Comparison of ENCODE assay signal across 27 cellular contexts in genomic region chr5:123505633-123506032, GRCh38. TPM values are rescaled to one million over a fixed set of nuclear protein-coding genes. Genes with fewer than 3 reads are reported as not detected.
A peak's percentile ranks its signal among the peaks of the same experiment; 100 is the strongest.
DNase-seq lines count a peak whose midpoint lies in the region; ATAC-seq, FAIRE-seq and TF ChIP-seq lines count a peak whose summit lies in the region.
"Had no signal": no experiment of that assay in that cellular context is flagged by ENCODE, and none has a peak within 500 bp of the region (broad histone marks: within the 10 kb centered on the region; RNA-seq: fewer than 3 reads in every experiment).

No MANE protein-coding gene starts in this region.

- TF ChIP-seq POLR2A in body of pancreas (IDR thresholded peaks at IDR 0.05) (no peak), prostate gland (IDR thresholded peaks at IDR 0.05) (no peak)

- 0 out of 2 replicates have a peak overlapping the region, but pooled peaks have one; percentile 23 for H2AFZ ChIP-seq in GM23338

- H3K4me2 ChIP-seq in GM23338: no peak overlapping the region

- H3K27ac Mint-ChIP-seq in GM23338 (no peak overlapping the region), nephron progenitor cell (peak overlapping the region; percentile 30)
- H3K27ac Mint-ChIP-seq: activated B cell treated with CpG ODN at 0.5 μM for 24 hours; activated CD8-positive, alpha-beta memory T cell treated with anti-CD3 and anti-CD28 coated beads, Interleukin-2, amount 10 ng/mL, durations not matched to agents 7 days and 5 days; B cell; CD8-positive, alpha-beta memory T cell; natural killer cell treated with Interleukin-12 subunit alpha and Interleukin-12 subunit beta and Interleukin-15 and Interleukin-18, amount 100 ng/mL, for 72 hours; T-cell had no signal

- TF ChIP-seq CTCF in GM23338 (conservative IDR thresholded peaks at IDR 0.05; ENCODE audit: low read depth in 2 of 2) (no peak), body of pancreas (IDR thresholded peaks at IDR 0.05) (no peak), nephron progenitor cell (IDR thresholded peaks at IDR 0.05) (no peak), prostate gland (IDR thresholded peaks at IDR 0.05) (no peak)

- DNase-seq in NCI-H2171 treated with DMSO at 0.1 percent for 48 hours (lab: John Stamatoyannopoulos, UW) (peak; percentile 14), NCI-H2171 (lab: John Stamatoyannopoulos, UW) (no peak), GM23338 (ENCODE audit: low spot score) (no peak), body of pancreas (peak in 3 of 4 donors; percentile 27 to 50 (median 36)), nephron progenitor cell (no peak), HTR-8/SVneo (ENCODE audit: insufficient read length, low spot score) (no peak), prostate gland (ENCODE audit: low spot score) (no peak), T-helper 2 cell (no peak)
- DNase-seq: activated B cell treated with CpG ODN at 0.5 μM for 24 hours; activated CD8-positive, alpha-beta memory T cell treated with anti-CD3 and anti-CD28 coated beads, Interleukin-2, amount 10 ng/mL, durations not matched to agents 7 days and 5 days; activated naive CD4-positive, alpha-beta T cell; activated T-cell treated with anti-CD3 and anti-CD28 coated beads, Interleukin-2, amount 50 U/mL, for 48 hours; CD8-positive, alpha-beta memory T cell; DMS53; KG1; left lung; MM.1S; NCI-H187 treated with DMSO at 0.1 percent for 48 hours; ovary; T-cell; trophoblast cell had no signal

- intact Hi-C loops in body of pancreas (cut with DNase I): loop anchor here (10.0 kb wide), 1 partner anchor 81 kb away; the partner anchor contains the start of gene CEP120
- intact Hi-C loops in prostate gland (cut with DNase I): no loop called here

- H3K4me3 ChIP-seq in GM23338 (no peak overlapping the region), body of pancreas (no peak overlapping the region), prostate gland (no peak overlapping the region)
- H3K4me3 ChIP-seq: HAP-1, left lung, ovary, SJSA1 had no signal

- H3K27ac ChIP-seq in GM23338 (ENCODE audit: low read depth): no peak overlapping the region
- no peak overlapping the region for H3K27ac ChIP-seq in body of pancreas
- no peak overlapping the region for H3K27ac ChIP-seq in prostate gland
- H3K27ac ChIP-seq: left lung, ovary, SJSA1 had no signal

- H4K20me1 ChIP-seq in GM23338 (replicated peaks; ENCODE audit: insufficient read depth): no peaks in the 10 kb centered on the region

- H3K4me1 Mint-ChIP-seq in GM23338: peaks cover 9% of the 10 kb centered on the region; the same call in 2 of the 3 replicates
- no peaks in the 10 kb centered on the region for H3K4me1 Mint-ChIP-seq in nephron progenitor cell
- H3K4me1 Mint-ChIP-seq: activated B cell treated with CpG ODN at 0.5 μM for 24 hours; B cell; CD8-positive, alpha-beta memory T cell had no signal

- no peaks in the 10 kb centered on the region; the same call in 1 of the 2 replicates for H3K9me2 ChIP-seq in GM23338 (ENCODE audit: insufficient read depth)

- H3F3A ChIP-seq in GM23338 (replicated peaks; ENCODE audit: low read depth): no peaks in the 10 kb centered on the region

- no peaks in the 10 kb centered on the region for H3K9me3 Mint-ChIP-seq in GM23338
- H3K9me3 Mint-ChIP-seq in nephron progenitor cell: no peaks in the 10 kb centered on the region
- H3K9me3 Mint-ChIP-seq: activated B cell treated with CpG ODN at 0.5 μM for 24 hours; CD8-positive, alpha-beta memory T cell; natural killer cell treated with Interleukin-12 subunit alpha and Interleukin-12 subunit beta and Interleukin-15 and Interleukin-18, amount 100 ng/mL, for 72 hours; T-cell had no signal

- H3K36me3 Mint-ChIP-seq in GM23338 (ENCODE audit: low read depth) (no peaks in the 10 kb centered on the region), nephron progenitor cell (ENCODE audit: low read depth) (no peaks in the 10 kb centered on the region)
- H3K36me3 Mint-ChIP-seq: activated CD8-positive, alpha-beta memory T cell treated with anti-CD3 and anti-CD28 coated beads, Interleukin-2, amount 10 ng/mL, durations not matched to agents 7 days and 5 days; CD8-positive, alpha-beta memory T cell; natural killer cell treated with Interleukin-12 subunit alpha and Interleukin-12 subunit beta and Interleukin-15 and Interleukin-18, amount 100 ng/mL, for 72 hours; T-cell had no signal

- no peak for FAIRE-seq in HTR-8/SVneo (lab: Jason Lieb, UNC)
- FAIRE-seq: endothelial cell of umbilical vein, GM19239 had no signal

- ATAC-seq in GM23338 (no peak), body of pancreas (no peak)
- ATAC-seq: activated CD8-positive, alpha-beta memory T cell treated with anti-CD3 and anti-CD28 coated beads, Interleukin-2, amount 10 ng/mL, durations not matched to agents 7 days and 5 days; left lung; natural killer cell treated with Interleukin-12 subunit alpha and Interleukin-12 subunit beta and Interleukin-15 and Interleukin-18, amount 100 ng/mL, for 72 hours; T-cell had no signal

- H3K27me3 ChIP-seq in GM23338 (ENCODE audit: insufficient read depth): no peaks in the 10 kb centered on the region
- H3K27me3 ChIP-seq in body of pancreas: no peaks in the 10 kb centered on the region
- H3K27me3 ChIP-seq in prostate gland (replicated peaks; ENCODE audit: insufficient read depth): no peaks in the 10 kb centered on the region
- H3K27me3 ChIP-seq: left lung, ovary had no signal

- 0 out of 2 replicates have a peak, but pooled peaks cover 8% of the 10 kb centered on the region for H3K4me1 ChIP-seq in GM23338 (ENCODE audit: insufficient read depth)
- H3K4me1 ChIP-seq in body of pancreas: no peaks in the 10 kb centered on the region
- no peaks in the 10 kb centered on the region for H3K4me1 ChIP-seq in prostate gland (replicated peaks)
- H3K4me1 ChIP-seq: left lung, SJSA1 had no signal

- H3K9me3 ChIP-seq in body of pancreas (no peaks in the 10 kb centered on the region), prostate gland (no peaks in the 10 kb centered on the region)
- H3K9me3 ChIP-seq: HAP-1, left lung, ovary, SJSA1 had no signal

- no peaks in the 10 kb centered on the region for H3K36me3 ChIP-seq in GM23338 (ENCODE audit: insufficient read depth)
- H3K36me3 ChIP-seq in body of pancreas (replicated peaks in 1 of 2; ENCODE audit: insufficient read depth in 1 of 2, low read depth in 2 of 2): no peaks in the 10 kb centered on the region
- H3K36me3 ChIP-seq in prostate gland: no peaks in the 10 kb centered on the region
- H3K36me3 ChIP-seq: HAP-1, left lung, ovary, SJSA1 had no signal

- whole genome bisulfite sequencing in body of pancreas, 2 donors: 37 to 47% methylated on average over 2 of the region's 2 CpGs
- WGBS in prostate gland: 36% methylated on average over 2 of the region's 2 CpGs

- no peaks in the 10 kb centered on the region for H3K27me3 Mint-ChIP-seq in GM23338 (ENCODE audit: insufficient read depth, low read depth, poor library complexity)
- no peaks in the 10 kb centered on the region for H3K27me3 Mint-ChIP-seq in nephron progenitor cell (ENCODE audit: low read depth, poor library complexity)
- H3K27me3 Mint-ChIP-seq: activated B cell treated with CpG ODN at 0.5 μM for 24 hours had no signal

- H3K4me3 Mint-ChIP-seq in GM23338: no peak overlapping the region
- no peak overlapping the region for H3K4me3 Mint-ChIP-seq in nephron progenitor cell
- H3K4me3 Mint-ChIP-seq: activated B cell treated with CpG ODN at 0.5 μM for 24 hours; activated CD8-positive, alpha-beta memory T cell treated with anti-CD3 and anti-CD28 coated beads, Interleukin-2, amount 10 ng/mL, durations not matched to agents 7 days and 5 days; B cell; CD8-positive, alpha-beta memory T cell; natural killer cell treated with Interleukin-12 subunit alpha and Interleukin-12 subunit beta and Interleukin-15 and Interleukin-18, amount 100 ng/mL, for 72 hours; T-cell had no signal

- H3K79me2 ChIP-seq in GM23338 (replicated peaks; ENCODE audit: insufficient read depth): no peaks in the 10 kb centered on the region

TF ChIP-seq in GM23338, 12 proteins besides CTCF, POLR2A, EP300 and RAD21:
- TF ChIP-seq CREB1 (CRISPR knock-in tag; IDR thresholded peaks at IDR 0.05; ENCODE audit: low read depth) (no peak), STAT1 (IDR thresholded peaks at IDR 0.05; ENCODE audit: unreplicated experiment) (no peak), POLR2AphosphoS5 (IDR thresholded peaks at IDR 0.05; ENCODE audit: low read depth) (no peak), ZNF331 (CRISPR knock-in tag; IDR thresholded peaks at IDR 0.05; ENCODE audit: low read depth) (no peak), EZH2 (IDR thresholded peaks at IDR 0.05; ENCODE audit: low read depth, unreplicated experiment) (no peak), ZNF114 (CRISPR knock-in tag; IDR thresholded peaks at IDR 0.05) (no peak), EZH2phosphoT487 (IDR thresholded peaks at IDR 0.05; ENCODE audit: unreplicated experiment) (no peak)

RNA-seq across cellular contexts. Expression of gene CSNK1G3, which starts 6.3 kb away (rescaled TPM):
- 62.8 and 65.1 TPM in 2 replicates for total RNA-seq in GM23338 (2014; rRNA removed; shearing (Covaris generic))
- 18.2 and 19.6 TPM in 2 replicates for polyA plus RNA-seq in GM23338 (2016; fragmentation: Nextera tagmentation; extraction: Ambion mirVana)
- total RNA-seq in body of pancreas (10 to 100 TPM; 22.4 to 22.6 TPM), prostate gland (10 to 100 TPM; 37.1 to 43.1 TPM)

Comparison
In these comparisons a context has a peak if more than half of its experiments do, and no peak if none do; other contexts are left out.
1. DNase-seq: peak in NCI-H2171 treated with DMSO at 0.1 percent for 48 hours (single experiment) and body of pancreas (3 of 4); none in NCI-H2171 (single experiment), GM23338 (single experiment), nephron progenitor cell (single experiment), HTR-8/SVneo (single experiment), prostate gland (single experiment) and T-helper 2 cell (0 of 5).